In genomic region chr21:15837603-15838002, GRCh38 we compare ENCODE assay signal across 17 cellular contexts.
A peak's percentile ranks its signal among the peaks of the same experiment; 100 is the strongest.
DNase-seq lines count a peak whose midpoint lies in the region; ATAC-seq and TF ChIP-seq lines count a peak whose summit lies in the region.
"Had no signal": no experiment of that assay in that cellular context is flagged by ENCODE, and none has a peak within 500 bp of the region (broad histone marks: within the 10 kb centered on the region; RNA-seq: fewer than 3 reads in every experiment).

No MANE protein-coding gene starts in this region.

- H4K20me1 ChIP-seq in DND-41 (ENCODE audit: insufficient read depth, low read length), result no peaks in the 10 kb centered on the region

- no peaks in the 10 kb centered on the region for H3K27me3 ChIP-seq in DND-41 (ENCODE audit: insufficient read depth, low read length, poor library complexity)
- H3K27me3 ChIP-seq in breast epithelium, result no peaks in the 10 kb centered on the region
- H3K27me3 ChIP-seq in rectal smooth muscle tissue (ENCODE audit: control insufficient read depth, insufficient read depth, low read length), result no peaks in the 10 kb centered on the region
- H3K27me3 ChIP-seq in mesendoderm (ENCODE audit: insufficient read depth, low read length, poor library complexity), result no peaks in the 10 kb centered on the region
- H3K27me3 ChIP-seq: esophagus squamous epithelium, Peyer's patch had no signal

- H3K27ac Mint-ChIP-seq in endothelial cell (ENCODE audit: unreplicated experiment), result no peak overlapping the region
- H3K27ac Mint-ChIP-seq: stimulated activated effector memory CD8-positive, alpha-beta T cell treated with anti-CD3 and anti-CD28 coated beads, Interleukin-12 subunit alpha, Interleukin-12 subunit beta, amount 100 ng/mL, for 72 hours; T-helper 2 cell treated with Interferon-gamma antibody and Interleukin-4, amounts not matched to agents 5 μg/mL and 100 μg/mL, for 36 hours had no signal

- H2BK5ac ChIP-seq in mesendoderm (ENCODE audit: low read length), result no peak overlapping the region

- H3K36me3 ChIP-seq in DND-41 (ENCODE audit: insufficient read depth, low read length), result peaks cover 46% of the 10 kb centered on the region
- H3K36me3 ChIP-seq in breast epithelium, result no peaks in the 10 kb centered on the region
- H3K36me3 ChIP-seq in rectal smooth muscle tissue (ENCODE audit: control insufficient read depth, insufficient read depth, low read length), result peaks cover 5% of the 10 kb centered on the region
- no peaks in the 10 kb centered on the region for H3K36me3 ChIP-seq in mesendoderm (ENCODE audit: control insufficient read depth, insufficient read depth, low read length)

- TF ChIP-seq POLR2A in breast epithelium (IDR thresholded peaks at IDR 0.05), result no peak

- H3K27me3 Mint-ChIP-seq in endothelial cell (ENCODE audit: unreplicated experiment), result no peaks in the 10 kb centered on the region

- H3K4me2 ChIP-seq in DND-41 (ENCODE audit: insufficient read depth, low read length), result no peak overlapping the region
- no peak overlapping the region for H3K4me2 ChIP-seq in mesendoderm (ENCODE audit: low read length)

- H3K4me3 Mint-ChIP-seq in endothelial cell (ENCODE audit: unreplicated experiment), result no peak overlapping the region
- H3K4me3 Mint-ChIP-seq: stimulated activated effector memory CD8-positive, alpha-beta T cell treated with anti-CD3 and anti-CD28 coated beads, Interleukin-12 subunit alpha, Interleukin-12 subunit beta, amount 100 ng/mL, for 72 hours; T-helper 2 cell treated with Interferon-gamma antibody and Interleukin-4, amounts not matched to agents 5 μg/mL and 100 μg/mL, for 36 hours had no signal

- no peaks in the 10 kb centered on the region for H3K9me3 Mint-ChIP-seq in endothelial cell (ENCODE audit: unreplicated experiment)
- H3K9me3 Mint-ChIP-seq: stimulated activated effector memory CD8-positive, alpha-beta T cell treated with anti-CD3 and anti-CD28 coated beads, Interleukin-12 subunit alpha, Interleukin-12 subunit beta, amount 100 ng/mL, for 72 hours; T-helper 2 cell treated with Interferon-gamma antibody and Interleukin-4, amounts not matched to agents 5 μg/mL and 100 μg/mL, for 36 hours had no signal

- no peak overlapping the region for H2BK15ac ChIP-seq in mesendoderm (replicated peaks; ENCODE audit: low read depth)

- no peak overlapping the region for H3K9ac ChIP-seq in DND-41 (ENCODE audit: low read depth, low read length)
- no peak overlapping the region for H3K9ac ChIP-seq in rectal smooth muscle tissue (ENCODE audit: low read length)
- no peak overlapping the region for H3K9ac ChIP-seq in mesendoderm (ENCODE audit: low read length)

- no peak overlapping the region for H4K8ac ChIP-seq in mesendoderm (ENCODE audit: low read depth, low read length)

- WGBS in mesendoderm (ENCODE audit: extremely low coverage, insufficient coverage, low lambda C conversion rate), result no CpG with 5 or more reads among the region's 5 CpGs

- H3K56ac ChIP-seq in mesendoderm (ENCODE audit: low read length), result no peak overlapping the region

- no peak overlapping the region for H4K5ac ChIP-seq in mesendoderm (ENCODE audit: low read length)

- no peak for DNase-seq in DND-41
- no peak for DNase-seq in breast epithelium (ENCODE audit: low spot score in 2 of 2)
- DNase-seq in left ventricle myocardium superior, result no peak
- DNase-seq in mesendoderm, result no peak
- DNase-seq in LoVo (ENCODE audit: low spot score), result no peak
- no peak for DNase-seq in endothelial cell (ENCODE audit: low spot score)
- DNase-seq: activated CD4-positive, alpha-beta T cell treated with anti-CD3 and anti-CD28 coated beads, Interleukin-2, amount 50 U/mL, for 4 hours; cerebellar nuclear complex; esophagus squamous epithelium; H7; NCI-H1105 treated with DMSO at 0.1 percent for 48 hours; Peyer's patch had no signal

- H3K18ac ChIP-seq in mesendoderm (ENCODE audit: low read length), result no peak overlapping the region

- no peak overlapping the region for H3K4me3 ChIP-seq in DND-41 (ENCODE audit: low read depth in 1 of 2, low read length in 2 of 2)
- no peak overlapping the region for H3K4me3 ChIP-seq in breast epithelium
- H3K4me3 ChIP-seq in rectal smooth muscle tissue (ENCODE audit: low read length), result no peak overlapping the region
- no peak overlapping the region for H3K4me3 ChIP-seq in mesendoderm (ENCODE audit: low read length)
- H3K4me3 ChIP-seq: esophagus squamous epithelium, Peyer's patch had no signal

- no peak for TF ChIP-seq CTCF in DND-41 (IDR thresholded peaks at IDR 0.05; ENCODE audit: borderline replicate concordance, extremely low read depth, low read length, poor library complexity, severe bottlenecking)
- TF ChIP-seq CTCF in breast epithelium (IDR thresholded peaks at IDR 0.05), result no peak
- no peak for TF ChIP-seq CTCF in endothelial cell (IDR thresholded peaks at IDR 0.05; ENCODE audit: unreplicated experiment)

- H3K79me2 ChIP-seq in DND-41 (ENCODE audit: insufficient read depth, low read length) (no peaks in the 10 kb centered on the region), mesendoderm (ENCODE audit: control insufficient read depth, insufficient read depth, low read length) (no peaks in the 10 kb centered on the region)

- no peak overlapping the region for H3K23ac ChIP-seq in mesendoderm (ENCODE audit: low read length)

- H3K27ac ChIP-seq in DND-41 (ENCODE audit: low read length) (0 out of 2 replicates have a peak overlapping the region, but pooled peaks have one; percentile 23), breast epithelium (peak overlapping the region; percentile 32 to 73), rectal smooth muscle tissue (ENCODE audit: low read depth, low read length) (peak overlapping the region; percentile 54), mesendoderm (ENCODE audit: low read depth, low read length) (no peak overlapping the region)
- H3K27ac ChIP-seq: C4-2B, esophagus squamous epithelium had no signal

- H3K4ac ChIP-seq in mesendoderm (ENCODE audit: low read depth, low read length), result no peak overlapping the region

- H3K4me1 Mint-ChIP-seq in endothelial cell (ENCODE audit: unreplicated experiment), result no peaks in the 10 kb centered on the region
- H3K4me1 Mint-ChIP-seq: stimulated activated effector memory CD8-positive, alpha-beta T cell treated with anti-CD3 and anti-CD28 coated beads, Interleukin-12 subunit alpha, Interleukin-12 subunit beta, amount 100 ng/mL, for 72 hours had no signal

- H3K4me1 ChIP-seq in DND-41 (ENCODE audit: insufficient read depth, low read length) (no peaks in the 10 kb centered on the region), breast epithelium (no peaks in the 10 kb centered on the region), rectal smooth muscle tissue (ENCODE audit: control insufficient read depth, insufficient read depth, low read length) (peaks cover 3% of the 10 kb centered on the region), mesendoderm (ENCODE audit: control insufficient read depth, low read depth, low read length) (no peaks in the 10 kb centered on the region)
- H3K4me1 ChIP-seq: Peyer's patch had no signal

- intact Hi-C loops in breast epithelium (cut with DNase I; ENCODE audit: low total_unique reads) (no loop called here), left ventricle myocardium superior (cut with micrococcal nuclease) (no loop called here)

- no peaks in the 10 kb centered on the region for H3K9me3 ChIP-seq in DND-41 (ENCODE audit: insufficient read depth, low read length, severe bottlenecking)
- H3K9me3 ChIP-seq in breast epithelium, result no peaks in the 10 kb centered on the region
- H3K9me3 ChIP-seq: esophagus squamous epithelium, Peyer's patch had no signal

- H3K79me1 ChIP-seq in mesendoderm (ENCODE audit: low read length), result no peaks in the 10 kb centered on the region

- no peak overlapping the region for H2AK5ac ChIP-seq in mesendoderm (ENCODE audit: low read length)

- no peak overlapping the region for H2AFZ ChIP-seq in DND-41 (ENCODE audit: low read depth, low read length)

- no peak overlapping the region for H2BK120ac ChIP-seq in mesendoderm (ENCODE audit: low read depth, low read length)

- ATAC-seq in DND-41 (ENCODE audit: insufficient read depth, low read depth) (no peak), left ventricle myocardium superior (peak; percentile 91), HG03354 (IDR thresholded peaks at IDR 0.05; ENCODE audit: poor library complexity, severe bottlenecking, unreplicated experiment) (no peak)
- ATAC-seq: stimulated activated effector memory CD8-positive, alpha-beta T cell treated with anti-CD3 and anti-CD28 coated beads, Interleukin-12 subunit alpha, Interleukin-12 subunit beta, amount 100 ng/mL, for 72 hours had no signal

- no peaks in the 10 kb centered on the region for H3K36me3 Mint-ChIP-seq in endothelial cell (ENCODE audit: low read depth, unreplicated experiment)
